ENCODE assay signal across 1 cellular context in genomic region chr3:69806735-69807438, GRCh38.
TF ChIP-seq lines count a peak whose summit lies in the region.

No MANE protein-coding gene starts in this region.

TF ChIP-seq in SK-N-SH, 30 proteins besides CTCF, POLR2A, EP300 and RAD21 (continued from another document):
- TF ChIP-seq REST (IDR thresholded peaks at IDR 0.05; ENCODE audit: low read depth, low read length) = no peak
- TF ChIP-seq NFIC (IDR thresholded peaks at IDR 0.05; ENCODE audit: borderline replicate concordance) = peak; percentile 45; the same call in 1 of the 2 replicates
- peak; percentile 71 for TF ChIP-seq JUND (IDR thresholded peaks at IDR 0.05)
- no peak for TF ChIP-seq RFX5 (IDR thresholded peaks at IDR 0.05; ENCODE audit: low read length)
- no peak for TF ChIP-seq MEF2A (IDR thresholded peaks at IDR 0.05; ENCODE audit: borderline replicate concordance, low read depth)
- TF ChIP-seq SMC3 (IDR thresholded peaks at IDR 0.05; ENCODE audit: low read depth, low read length) = no peak
- no peak for TF ChIP-seq CHD2 (IDR thresholded peaks at IDR 0.05; ENCODE audit: low read length, partially characterized antibody)
- TF ChIP-seq POLR2AphosphoS5 (IDR thresholded peaks at IDR 0.05; ENCODE audit: low read depth, low read length) = no peak
- TF ChIP-seq GABPA (IDR thresholded peaks at IDR 0.05; ENCODE audit: low read depth) = no peak
- TF ChIP-seq RCOR1 (IDR thresholded peaks at IDR 0.05; ENCODE audit: low read length) = no peak
- no peak for TF ChIP-seq FOXJ3 (CRISPR knock-in tag; IDR thresholded peaks at IDR 0.05)
- TF ChIP-seq GATA2 (CRISPR knock-in tag; IDR thresholded peaks at IDR 0.05) = no peak
- TF ChIP-seq ZBTB33 (IDR thresholded peaks at IDR 0.05; ENCODE audit: borderline replicate concordance, low read depth) = no peak
- peak; percentile 61; the same call in 1 of the 2 replicates for TF ChIP-seq FOSL2 (IDR thresholded peaks at IDR 0.05; ENCODE audit: borderline replicate concordance, low read depth)
- TF ChIP-seq TCF12 (IDR thresholded peaks at IDR 0.05) = peak; percentile 75
- 0 out of 2 replicates have a peak, but pooled peaks have one; percentile 15 for TF ChIP-seq RXRA (IDR thresholded peaks at IDR 0.05; ENCODE audit: borderline replicate concordance, low read depth)
- TF ChIP-seq MXI1 (IDR thresholded peaks at IDR 0.05; ENCODE audit: low read depth, low read length) = no peak
- TF ChIP-seq FOXM1 (IDR thresholded peaks at IDR 0.05; ENCODE audit: low read depth) = 0 out of 2 replicates have a peak, but pooled peaks have one; percentile 39
- TF ChIP-seq IRF3 (IDR thresholded peaks at IDR 0.05; ENCODE audit: low read depth, low read length) = no peak
